Comparison of ENCODE assay signal across 1 cellular context in genomic region chr2:205689837-205690236, GRCh38.
A peak's percentile ranks its signal among the peaks of the same experiment; 100 is the strongest.
TF ChIP-seq lines count a peak whose summit lies in the region.

No MANE protein-coding gene starts in this region.

TF ChIP-seq in WTC11, 78 proteins besides CTCF, POLR2A, EP300 and RAD21 (continued from another document):
- no peak for TF ChIP-seq ZNF281 (CRISPR knock-in tag; IDR thresholded peaks at IDR 0.05)
- TF ChIP-seq MAX (CRISPR knock-in tag; IDR thresholded peaks at IDR 0.05): peak; percentile 45; the same call in 1 of the 2 replicates
- peak; percentile 87 for TF ChIP-seq SMAD3 (CRISPR knock-in tag; IDR thresholded peaks at IDR 0.05; ENCODE audit: borderline replicate concordance)
- TF ChIP-seq NFE2L1 (CRISPR knock-in tag; IDR thresholded peaks at IDR 0.05): no peak
- TF ChIP-seq ZNF396 (CRISPR knock-in tag; IDR thresholded peaks at IDR 0.05; ENCODE audit: borderline replicate concordance): no peak
- no peak for TF ChIP-seq KAT7 (CRISPR knock-in tag; IDR thresholded peaks at IDR 0.05; ENCODE audit: borderline replicate concordance)
- TF ChIP-seq NFYB (CRISPR knock-in tag; conservative IDR thresholded peaks at IDR 0.05; ENCODE audit: low read depth): no peak
- 0 out of 2 replicates have a peak, but pooled peaks have one; percentile 48 for TF ChIP-seq CREM (CRISPR knock-in tag; IDR thresholded peaks at IDR 0.05)
